8 cellular contexts compared by ENCODE assay signal in the genomic region with DNA sequence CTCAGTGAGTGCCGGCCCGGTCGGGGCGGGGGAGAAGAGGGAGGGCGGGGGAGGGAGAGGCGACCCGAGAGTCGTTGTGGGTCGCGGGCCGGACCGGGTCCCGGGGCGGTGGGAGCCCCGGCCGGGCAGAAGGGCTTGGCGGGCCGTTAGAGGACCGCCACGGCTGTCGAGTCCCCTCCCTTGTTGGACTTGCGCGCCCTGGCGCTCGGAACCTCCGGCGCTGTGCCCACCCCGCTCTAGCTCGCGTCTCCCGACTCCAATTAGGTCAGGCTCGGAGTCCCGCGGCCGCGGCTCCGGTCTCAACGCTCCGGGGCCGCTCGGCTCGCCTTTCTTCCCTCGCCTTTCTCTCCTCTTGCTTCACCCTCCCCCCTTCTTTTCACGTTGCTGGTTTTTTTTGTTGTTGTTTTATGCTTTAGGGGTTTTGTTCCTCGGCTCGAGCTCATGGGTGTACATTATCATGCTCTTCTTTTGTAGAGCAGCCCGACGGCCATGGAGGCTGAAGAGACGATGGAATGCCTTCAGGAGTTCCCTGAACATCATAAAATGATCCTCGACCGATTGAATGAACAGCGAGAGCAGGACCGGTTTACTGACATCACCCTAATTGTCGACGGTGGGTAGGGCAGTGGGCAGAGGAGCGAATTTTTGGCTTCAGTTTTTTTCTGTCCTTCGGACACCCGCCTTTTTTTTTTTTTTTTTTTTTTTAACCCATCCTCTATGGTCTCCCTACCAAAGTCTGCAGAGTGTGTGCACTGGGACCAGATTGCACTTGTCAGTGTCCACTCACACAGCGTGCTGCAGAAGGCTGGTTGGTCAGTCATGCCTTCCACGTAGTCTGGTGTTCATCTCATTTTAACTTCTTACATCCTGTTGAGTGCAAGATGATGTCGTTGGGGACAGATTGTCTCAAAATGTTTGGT. TPM values are rescaled to one million over a fixed set of nuclear protein-coding genes. Genes with fewer than 3 reads are reported as not detected.
DNase-seq lines count a peak whose midpoint lies in the region; ATAC-seq, FAIRE-seq and TF ChIP-seq lines count a peak whose summit lies in the region.

No MANE protein-coding gene starts in this region.

- H3K27ac ChIP-seq in C4-2B, result peak overlapping the region; percentile 96

- intact Hi-C loops in Right ventricle myocardium superior (cut with DNase I), result no loop called here

- no peak for TF ChIP-seq CTCF in C4-2B (conservative IDR thresholded peaks at IDR 0.05)

- H3K27me3 Mint-ChIP-seq in activated T-helper 17 cell treated with anti-CD3 and anti-CD28 coated beads, Interleukin-2, amount 50 U/mL, for 72 hours, result no peaks in the 10 kb centered on the region

- H3K4me3 Mint-ChIP-seq in activated T-helper 17 cell treated with anti-CD3 and anti-CD28 coated beads, Interleukin-2, amount 50 U/mL, for 72 hours, result peak overlapping the region; percentile 97

- peak; percentile 61 for FAIRE-seq in GM18507 (lab: Jason Lieb, UNC)

- H3K9me3 Mint-ChIP-seq in activated T-helper 17 cell treated with anti-CD3 and anti-CD28 coated beads, Interleukin-2, amount 50 U/mL, for 72 hours, result no peaks in the 10 kb centered on the region

- peak overlapping the region; percentile 95 for H3K27ac Mint-ChIP-seq in activated T-helper 17 cell treated with anti-CD3 and anti-CD28 coated beads, Interleukin-2, amount 50 U/mL, for 72 hours

- ATAC-seq in HG02884 (IDR thresholded peaks at IDR 0.05; ENCODE audit: unreplicated experiment) (peak; percentile 34), Right ventricle myocardium superior (ENCODE audit: poor library complexity) (peak; percentile 75)
- peak; percentile 48 for ATAC-seq in activated T-helper 17 cell treated with anti-CD3 and anti-CD28 coated beads, Interleukin-2, amount 50 U/mL, for 72 hours (replicated peaks)

- DNase-seq in GM18507 (ENCODE audit: extremely low spot score, insufficient read length, low read depth) (no peak), NCI-H1417 treated with DMSO at 0.1 percent for 48 hours (lab: John Stamatoyannopoulos, UW) (peak; percentile 44), Right ventricle myocardium superior (no peak), pons (ENCODE audit: low spot score) (peak; percentile 52), OCI-M2 (lab: John Stamatoyannopoulos, UW; ENCODE audit: unreplicated experiment) (no peak)

- H3K36me3 Mint-ChIP-seq in activated T-helper 17 cell treated with anti-CD3 and anti-CD28 coated beads, Interleukin-2, amount 50 U/mL, for 72 hours (ENCODE audit: low read depth), result peaks cover 53% of the 10 kb centered on the region

- H3K4me1 Mint-ChIP-seq in activated T-helper 17 cell treated with anti-CD3 and anti-CD28 coated beads, Interleukin-2, amount 50 U/mL, for 72 hours, result peaks cover 19% of the 10 kb centered on the region

RNA-seq across cellular contexts. Expression of a gene that starts 1.1 kb away (rescaled TPM):
- total RNA-seq in activated T-helper 17 cell treated with anti-CD3 and anti-CD28 coated beads, Interleukin-2, amount 50 U/mL, for 72 hours, result 10 to 100 TPM; 34.3 to 43.6 TPM
- total RNA-seq in Right ventricle myocardium superior, result 11.3 TPM

Comparison
In these comparisons a context has a peak if more than half of its experiments do, and no peak if none do; other contexts are left out.
1. DNase-seq: peak in NCI-H1417 treated with DMSO at 0.1 percent for 48 hours (single experiment) and pons (single experiment); none in GM18507 (single experiment), Right ventricle myocardium superior (single experiment) and OCI-M2 (single experiment).
2. Peak in every context shown above with its lines, with median percentiles within 50 percentile points of each other: ATAC-seq.